In the genomic region with DNA sequence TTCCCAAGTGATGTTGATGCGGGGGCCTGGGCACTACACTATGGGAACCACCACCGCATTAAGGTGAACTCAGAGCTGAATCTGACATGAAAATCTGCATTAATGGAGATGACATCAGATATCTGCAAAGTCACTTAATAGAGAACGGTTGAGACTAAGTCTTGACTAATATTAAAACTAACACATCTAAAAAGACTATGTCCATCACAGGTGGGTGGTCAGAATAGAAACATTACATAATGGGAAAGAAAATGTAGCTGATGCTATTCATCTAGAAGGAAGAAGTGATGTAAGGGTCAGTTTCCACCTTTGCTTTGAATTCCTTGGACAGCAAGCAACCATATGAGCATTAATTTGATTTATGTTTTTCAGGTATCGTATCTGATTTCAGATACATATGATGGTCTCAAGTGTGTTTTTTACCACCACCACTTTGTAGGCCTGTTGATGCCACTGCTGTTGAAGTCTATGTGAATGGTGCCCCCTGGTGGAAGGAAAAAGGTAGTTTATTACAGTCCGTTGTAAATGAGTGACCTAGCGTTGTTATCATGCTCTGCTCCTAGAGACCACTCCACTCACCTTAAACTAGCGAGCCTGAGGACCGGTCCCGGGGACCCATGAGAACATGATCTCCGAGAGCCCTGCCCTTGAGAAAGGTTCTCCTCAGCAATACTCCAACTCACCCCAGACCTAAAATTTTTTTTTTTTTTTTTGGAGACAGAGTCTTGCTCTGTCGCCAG, we compare ENCODE assay signal across 9 cellular contexts.
DNase-seq lines count a peak whose midpoint lies in the region; ATAC-seq and TF ChIP-seq lines count a peak whose summit lies in the region.
"Had no signal": no experiment of that assay in that cellular context is flagged by ENCODE, and none has a peak within 500 bp of the region (broad histone marks: within the 10 kb centered on the region; RNA-seq: fewer than 3 reads in every experiment).

No MANE protein-coding gene starts in this region.

- H3K4me3 Mint-ChIP-seq in activated naive CD4-positive, alpha-beta T cell treated with anti-CD3 and anti-CD28 coated beads, Interleukin-2, amount 50 U/mL, for 24 hours = no peak overlapping the region

- no peaks in the 10 kb centered on the region for H3K4me1 ChIP-seq in HEK293 (ENCODE audit: control insufficient read depth, insufficient read depth, low read length)
- H3K4me1 ChIP-seq: BLaER1 had no signal

- H3K9me3 Mint-ChIP-seq in activated naive CD4-positive, alpha-beta T cell treated with anti-CD3 and anti-CD28 coated beads, Interleukin-2, amount 50 U/mL, for 24 hours = no peaks in the 10 kb centered on the region

- DNase-seq in NCI-H2081 (lab: John Stamatoyannopoulos, UW) = peak; percentile 49 to 59
- no peak for DNase-seq in NCI-H2081 treated with DMSO at 0.1 percent for 48 hours (lab: John Stamatoyannopoulos, UW)
- DNase-seq in M059J (ENCODE audit: low read depth) = peak; percentile 82
- DNase-seq in RWPE1 (ENCODE audit: low spot score) = peak; percentile 61
- no peak for DNase-seq in Right ventricle myocardium superior
- DNase-seq in putamen (ENCODE audit: low spot score) = peak; percentile 68

- peak; percentile 66 for TF ChIP-seq CTCF in HEK293 (tag by site-specific recombination; IDR thresholded peaks at IDR 0.05)
- peak; percentile 67 for TF ChIP-seq CTCF in RWPE1 (conservative IDR thresholded peaks at IDR 0.05; ENCODE audit: low read depth)

- H3K9me3 ChIP-seq in HEK293 (ENCODE audit: control insufficient read depth, insufficient read depth, low read depth, low read length) = no peaks in the 10 kb centered on the region
- H3K9me3 ChIP-seq: BLaER1 had no signal

- intact Hi-C loops in Right ventricle myocardium superior (cut with DNase I) = loop anchor here (5.0 kb wide), 2 partner anchors 210 to 285 kb away; no protein-coding TSS in a partner anchor

- CTCF ChIA-PET in HEK293 (lab: Yijun Ruan, JAX) (interaction anchor here (0.5 to 4.1 kb wide), 35 partner anchors 11 to 1787 kb away, joined by 3 to 42 read pairs (median 4); a partner anchor contains a TSS), RWPE1 (lab: Yijun Ruan, JAX) (interaction anchor here (0.5 to 1.4 kb wide), 11 partner anchors 9 to 1922 kb away, joined by 3 to 4 read pairs (median 3); no protein-coding TSS in a partner anchor)

- ATAC-seq in Right ventricle myocardium superior (ENCODE audit: poor library complexity) = peak; percentile 91

- no peak overlapping the region for H3K4me3 ChIP-seq in HEK293 (ENCODE audit: low read depth, low read length)
- H3K4me3 ChIP-seq: BLaER1 had no signal

- POLR2A ChIA-PET in HEK293 (lab: Yijun Ruan, JAX) = interaction anchor here (1.0 kb wide), 1 partner anchor 71 kb away, joined by 3 read pairs; no protein-coding TSS in a partner anchor
- POLR2A ChIA-PET in RWPE1 (lab: Yijun Ruan, JAX; ENCODE audit: low non-redundant PET) = no interaction called here

- peaks cover 31% of the 10 kb centered on the region for H3K4me1 Mint-ChIP-seq in activated naive CD4-positive, alpha-beta T cell treated with anti-CD3 and anti-CD28 coated beads, Interleukin-2, amount 50 U/mL, for 24 hours

- H3K36me3 ChIP-seq in HEK293 (ENCODE audit: control insufficient read depth in 2 of 2, insufficient read depth in 1 of 2, low read length in 2 of 2) = peaks cover 0 to 19% of the 10 kb centered on the region in 2 experiments; a peak in 2 of 3 replicates

- peaks cover 14% of the 10 kb centered on the region for H3K36me3 Mint-ChIP-seq in activated naive CD4-positive, alpha-beta T cell treated with anti-CD3 and anti-CD28 coated beads, Interleukin-2, amount 50 U/mL, for 24 hours

- peak overlapping the region; percentile 12 for H3K27ac Mint-ChIP-seq in activated naive CD4-positive, alpha-beta T cell treated with anti-CD3 and anti-CD28 coated beads, Interleukin-2, amount 50 U/mL, for 24 hours

- no peak overlapping the region for H3K27ac ChIP-seq in HEK293 (ENCODE audit: extremely low read depth, low read depth, low read length)
- H3K27ac ChIP-seq in RWPE1 = no peak overlapping the region
- H3K27ac ChIP-seq: BLaER1 had no signal

- H3K27me3 Mint-ChIP-seq in activated naive CD4-positive, alpha-beta T cell treated with anti-CD3 and anti-CD28 coated beads, Interleukin-2, amount 50 U/mL, for 24 hours = no peaks in the 10 kb centered on the region

TF ChIP-seq in HEK293, 187 proteins besides CTCF, POLR2A, EP300 and RAD21:
- peak; percentile 84 for TF ChIP-seq ZNF660 (tag by site-specific recombination; IDR thresholded peaks at IDR 0.05)
- no peak for TF ChIP-seq ZNF174 (tag by site-specific recombination; IDR thresholded peaks at IDR 0.05)
- TF ChIP-seq ZNF324 (tag by site-specific recombination; IDR thresholded peaks at IDR 0.05) = 0 out of 2 replicates have a peak, but pooled peaks have one; percentile 33
- TF ChIP-seq SCRT1 (tag by site-specific recombination; IDR thresholded peaks at IDR 0.05; ENCODE audit: borderline replicate concordance) = peak; percentile 87
- TF ChIP-seq KLF10 (tag by site-specific recombination; IDR thresholded peaks at IDR 0.05) = 0 out of 2 replicates have a peak, but pooled peaks have one; percentile 27
- TF ChIP-seq ZEB2 (tag by site-specific recombination; IDR thresholded peaks at IDR 0.05) = peak; percentile 19; the same call in 1 of the 2 replicates
- peak; percentile 98 for TF ChIP-seq SCRT2 (tag by site-specific recombination; IDR thresholded peaks at IDR 0.05)
- peak; percentile 100 for TF ChIP-seq ZNF214 (tag by site-specific recombination; IDR thresholded peaks at IDR 0.05; ENCODE audit: borderline replicate concordance)
- peak; percentile 84 for TF ChIP-seq ZNF654 (tag by site-specific recombination; IDR thresholded peaks at IDR 0.05; ENCODE audit: low read depth)
- TF ChIP-seq, protein P1, sequence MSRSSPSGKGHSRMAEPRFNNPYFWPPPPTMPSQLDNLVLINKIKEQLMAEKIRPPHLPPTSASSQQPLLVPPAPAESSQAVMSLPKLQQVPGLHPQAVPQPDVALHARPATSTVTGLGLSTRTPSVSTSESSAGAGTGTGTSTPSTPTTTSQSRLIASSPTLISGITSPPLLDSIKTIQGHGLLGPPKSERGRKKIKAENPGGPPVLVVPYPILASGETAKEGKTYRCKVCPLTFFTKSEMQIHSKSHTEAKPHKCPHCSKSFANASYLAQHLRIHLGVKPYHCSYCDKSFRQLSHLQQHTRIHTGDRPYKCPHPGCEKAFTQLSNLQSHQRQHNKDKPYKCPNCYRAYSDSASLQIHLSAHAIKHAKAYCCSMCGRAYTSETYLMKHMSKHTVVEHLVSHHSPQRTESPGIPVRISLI (tag by site-specific recombination; IDR thresholded peaks at IDR 0.05) = peak; percentile 66; the same call in 1 of the 2 replicates
- 0 out of 2 replicates have a peak, but pooled peaks have one; percentile 28 for TF ChIP-seq ZNF24 (tag by site-specific recombination; IDR thresholded peaks at IDR 0.05)
- no peak for TF ChIP-seq ZNF211 (tag by site-specific recombination; IDR thresholded peaks at IDR 0.05; ENCODE audit: low read depth)
- TF ChIP-seq SP7 (tag by site-specific recombination; IDR thresholded peaks at IDR 0.05) = 0 out of 2 replicates have a peak, but pooled peaks have one; percentile 32
- no peak for TF ChIP-seq ZNF658 (tag by site-specific recombination; IDR thresholded peaks at IDR 0.05)
- TF ChIP-seq, protein P2, sequence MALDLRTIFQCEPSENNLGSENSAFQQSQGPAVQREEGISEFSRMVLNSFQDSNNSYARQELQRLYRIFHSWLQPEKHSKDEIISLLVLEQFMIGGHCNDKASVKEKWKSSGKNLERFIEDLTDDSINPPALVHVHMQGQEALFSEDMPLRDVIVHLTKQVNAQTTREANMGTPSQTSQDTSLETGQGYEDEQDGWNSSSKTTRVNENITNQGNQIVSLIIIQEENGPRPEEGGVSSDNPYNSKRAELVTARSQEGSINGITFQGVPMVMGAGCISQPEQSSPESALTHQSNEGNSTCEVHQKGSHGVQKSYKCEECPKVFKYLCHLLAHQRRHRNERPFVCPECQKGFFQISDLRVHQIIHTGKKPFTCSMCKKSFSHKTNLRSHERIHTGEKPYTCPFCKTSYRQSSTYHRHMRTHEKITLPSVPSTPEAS (tag by site-specific recombination; IDR thresholded peaks at IDR 0.05) = peak; percentile 24; the same call in 1 of the 2 replicates
- TF ChIP-seq ZNF544 (tag by site-specific recombination; IDR thresholded peaks at IDR 0.05) = no peak
- no peak for TF ChIP-seq ZNF341 (tag by site-specific recombination; IDR thresholded peaks at IDR 0.05; ENCODE audit: low read depth)
- TF ChIP-seq ZNF184 (tag by site-specific recombination; IDR thresholded peaks at IDR 0.05) = 0 out of 2 replicates have a peak, but pooled peaks have one; percentile 48
- no peak for TF ChIP-seq ZNF747 (tag by site-specific recombination; IDR thresholded peaks at IDR 0.05)

Comparison
In these comparisons a context has a peak if more than half of its experiments do, and no peak if none do; other contexts are left out.
1. DNase-seq: peak in NCI-H2081 (2 of 2), M059J (single experiment), RWPE1 (single experiment) and putamen (single experiment); none in NCI-H2081 treated with DMSO at 0.1 percent for 48 hours (single experiment) and Right ventricle myocardium superior (single experiment).